9 cellular contexts compared by ENCODE assay signal in the genomic region with DNA sequence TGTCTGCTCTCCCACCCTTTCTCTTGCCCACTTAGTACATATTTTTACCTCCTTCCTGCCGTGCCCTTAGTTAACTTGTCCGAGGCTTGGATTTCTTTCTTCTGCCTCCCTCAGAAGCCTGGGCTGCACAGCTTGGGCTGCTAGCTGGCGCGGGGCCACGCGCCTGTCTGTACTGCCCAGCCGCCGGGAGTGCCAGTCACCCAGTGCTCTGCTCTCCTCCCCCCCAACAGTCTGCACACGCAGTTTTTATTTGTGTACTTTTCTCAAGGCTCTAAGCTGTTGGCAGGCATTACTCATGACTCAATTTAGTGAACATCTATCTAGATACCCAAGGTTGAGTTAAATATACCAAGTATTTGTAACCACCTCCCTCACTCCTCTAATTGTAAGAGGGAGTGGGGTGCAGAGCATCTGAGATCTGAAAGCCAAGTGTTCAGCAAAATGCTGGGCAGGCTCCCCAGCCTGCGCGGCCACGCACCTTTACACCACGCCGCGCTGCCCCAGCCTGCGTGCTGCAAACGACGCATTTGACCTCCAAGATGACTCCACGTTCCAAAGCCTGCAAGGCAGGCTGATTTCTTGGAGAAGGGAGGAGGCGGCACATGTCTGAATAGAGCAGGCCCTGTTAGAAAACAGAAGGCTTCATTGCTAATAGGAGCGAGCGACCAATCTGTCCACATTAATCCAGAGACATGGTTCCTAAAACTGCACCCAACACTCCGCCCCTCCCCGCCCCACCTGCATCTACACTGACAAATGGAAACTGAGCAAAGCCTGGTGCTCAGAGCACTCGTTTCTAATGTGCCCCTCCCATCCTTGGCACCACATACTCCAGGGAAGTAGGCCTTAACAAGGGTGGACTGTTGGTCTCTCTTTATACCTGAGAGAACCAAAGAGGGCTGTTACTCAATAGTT. TPM values are rescaled to one million over a fixed set of nuclear protein-coding genes. Genes with fewer than 3 reads are reported as not detected.
DNase-seq lines count a peak whose midpoint lies in the region; ATAC-seq and TF ChIP-seq lines count a peak whose summit lies in the region.
"Had no signal": no experiment of that assay in that cellular context is flagged by ENCODE, and none has a peak within 500 bp of the region (broad histone marks: within the 10 kb centered on the region; RNA-seq: fewer than 3 reads in every experiment).

No MANE protein-coding gene starts in this region.

- peaks cover 0 to 48% (median 6%) of the 10 kb centered on the region in 3 donors for H3K36me3 Mint-ChIP-seq in CD8-positive, alpha-beta memory T cell
- peaks cover 3% of the 10 kb centered on the region for H3K36me3 Mint-ChIP-seq in activated naive CD8-positive, alpha-beta T cell treated with anti-CD3 and anti-CD28 coated beads, Interleukin-2, amount 50 U/mL, for 24 hours (ENCODE audit: low read depth)

- no peak overlapping the region for H3K4me3 Mint-ChIP-seq in CD8-positive, alpha-beta memory T cell
- no peak overlapping the region for H3K4me3 Mint-ChIP-seq in activated naive CD8-positive, alpha-beta T cell treated with anti-CD3 and anti-CD28 coated beads, Interleukin-2, amount 50 U/mL, for 24 hours

- no peaks in the 10 kb centered on the region for H3F3A ChIP-seq in PC-3 (ENCODE audit: low read length, unreplicated experiment)

- DNase-seq in EH (ENCODE audit: low read depth) (peak; percentile 78), PC-3 (peak; percentile 90), fibroblast of the aortic adventitia (ENCODE audit: low read depth) (peak; percentile 65), KG1 (lab: John Stamatoyannopoulos, UW) (no peak)
- DNase-seq in CD8-positive, alpha-beta memory T cell = no peak
- no peak for DNase-seq in activated naive CD8-positive, alpha-beta T cell treated with anti-CD3 and anti-CD28 coated beads, Interleukin-2, amount 50 U/mL, for 24 hours
- DNase-seq: WERI-Rb-1 had no signal

- H3K4me3 ChIP-seq in PC-3 (ENCODE audit: low read length) (peak overlapping the region; percentile 19; the same call in 1 of the 2 replicates), fibroblast of the aortic adventitia (ENCODE audit: low read depth, low read length) (no peak overlapping the region), parathyroid adenoma (ENCODE audit: low read depth, low read length) (no peak overlapping the region)
- H3K4me3 ChIP-seq in CD8-positive, alpha-beta memory T cell (ENCODE audit: low read length) = no peak overlapping the region

- H2AFZ ChIP-seq in PC-3 (ENCODE audit: low read length) (peak overlapping the region; percentile 31; the same call in 1 of the 2 replicates), parathyroid adenoma (peak overlapping the region; percentile 34)

- no peaks in the 10 kb centered on the region for H3K27me3 ChIP-seq in PC-3 (ENCODE audit: low read length)
- no peaks in the 10 kb centered on the region for H3K27me3 ChIP-seq in parathyroid adenoma (ENCODE audit: control insufficient read depth, insufficient read depth, low read length)
- H3K27me3 ChIP-seq in CD8-positive, alpha-beta memory T cell (ENCODE audit: insufficient read depth, low read length, poor library complexity, severe bottlenecking) = no peaks in the 10 kb centered on the region

- H3K27ac ChIP-seq in PC-3 (ENCODE audit: low read length) = peak overlapping the region; percentile 52
- peak overlapping the region; percentile 31 for H3K27ac ChIP-seq in parathyroid adenoma
- no peak overlapping the region for H3K27ac ChIP-seq in CD8-positive, alpha-beta memory T cell (ENCODE audit: low read depth, low read length)
- H3K27ac ChIP-seq: WERI-Rb-1 had no signal

- H3K27me3 Mint-ChIP-seq in CD8-positive, alpha-beta memory T cell = no peaks in the 10 kb centered on the region
- no peaks in the 10 kb centered on the region for H3K27me3 Mint-ChIP-seq in activated naive CD8-positive, alpha-beta T cell treated with anti-CD3 and anti-CD28 coated beads, Interleukin-2, amount 50 U/mL, for 24 hours

- ATAC-seq in PC-3 (peak; percentile 91), GM21737 (IDR thresholded peaks at IDR 0.05; ENCODE audit: unreplicated experiment) (no peak)
- ATAC-seq in activated naive CD8-positive, alpha-beta T cell treated with anti-CD3 and anti-CD28 coated beads, Interleukin-2, amount 50 U/mL, for 24 hours = no peak

- H3K27ac Mint-ChIP-seq in CD8-positive, alpha-beta memory T cell = peak overlapping the region in 1 of 8 donors; percentile 8
- no peak overlapping the region for H3K27ac Mint-ChIP-seq in activated naive CD8-positive, alpha-beta T cell treated with anti-CD3 and anti-CD28 coated beads, Interleukin-2, amount 50 U/mL, for 24 hours

- POLR2A ChIA-PET in PC-3 (lab: Charles Lee; ENCODE audit: unreplicated experiment) = no interaction called here
- POLR2A ChIA-PET in CD8-positive, alpha-beta memory T cell (lab: Charles Lee) = no interaction called here

- H3K4me2 ChIP-seq in PC-3 (ENCODE audit: low read length) (peak overlapping the region; percentile 62), parathyroid adenoma (ENCODE audit: low read length) (no peak overlapping the region)

- H3K4me1 ChIP-seq in PC-3 (ENCODE audit: insufficient read depth, low read length) (peaks cover 21% of the 10 kb centered on the region), parathyroid adenoma (peaks cover 23% of the 10 kb centered on the region)
- peaks cover 6% of the 10 kb centered on the region for H3K4me1 ChIP-seq in CD8-positive, alpha-beta memory T cell (ENCODE audit: insufficient read depth, low read length)

- H3K9me3 ChIP-seq in PC-3 (ENCODE audit: low read length) = no peaks in the 10 kb centered on the region
- H3K9me3 ChIP-seq in parathyroid adenoma (ENCODE audit: control insufficient read depth, low read length) = no peaks in the 10 kb centered on the region
- H3K9me3 ChIP-seq in CD8-positive, alpha-beta memory T cell (ENCODE audit: low read length) = no peaks in the 10 kb centered on the region

- no peaks in the 10 kb centered on the region for H4K20me1 ChIP-seq in PC-3 (ENCODE audit: low read length)

- no peaks in the 10 kb centered on the region for H3K9me2 ChIP-seq in PC-3 (replicated peaks; ENCODE audit: low read length)

- peaks cover 4 to 6% (median 5%) of the 10 kb centered on the region in 3 donors for H3K4me1 Mint-ChIP-seq in CD8-positive, alpha-beta memory T cell
- H3K4me1 Mint-ChIP-seq in activated naive CD8-positive, alpha-beta T cell treated with anti-CD3 and anti-CD28 coated beads, Interleukin-2, amount 50 U/mL, for 24 hours = peaks cover 7% of the 10 kb centered on the region

- H3K79me2 ChIP-seq in PC-3 (ENCODE audit: low read length) (no peaks in the 10 kb centered on the region), parathyroid adenoma (no peaks in the 10 kb centered on the region)

- TF ChIP-seq CTCF in PC-3 (conservative IDR thresholded peaks at IDR 0.05; ENCODE audit: low read depth, low read length) (no peak), fibroblast of the aortic adventitia (IDR thresholded peaks at IDR 0.05; ENCODE audit: insufficient read depth, low read length) (no peak), parathyroid adenoma (IDR thresholded peaks at IDR 0.05) (no peak)

- H3K9ac ChIP-seq in PC-3 (ENCODE audit: low read length) (no peak overlapping the region), parathyroid adenoma (no peak overlapping the region)

- BruUV-seq in PC-3 (replicated peaks; lab: Mats Ljungman, UMichigan) = no TSS peak

- intact Hi-C loops in PC-3 (cut with micrococcal nuclease) = loop anchor here (1.0 to 10.0 kb wide), 3 partner anchors 140 to 304 kb away; no protein-coding TSS in a partner anchor

- H3K9me3 Mint-ChIP-seq in CD8-positive, alpha-beta memory T cell = no peaks in the 10 kb centered on the region
- no peaks in the 10 kb centered on the region for H3K9me3 Mint-ChIP-seq in activated naive CD8-positive, alpha-beta T cell treated with anti-CD3 and anti-CD28 coated beads, Interleukin-2, amount 50 U/mL, for 24 hours

- H3K36me3 ChIP-seq in PC-3 (ENCODE audit: low read depth, low read length) (no peaks in the 10 kb centered on the region), parathyroid adenoma (ENCODE audit: control insufficient read depth, insufficient read depth, low read length) (no peaks in the 10 kb centered on the region)
- H3K36me3 ChIP-seq in CD8-positive, alpha-beta memory T cell (ENCODE audit: insufficient read depth, low read length) = peaks cover 5% of the 10 kb centered on the region

- CTCF ChIA-PET in PC-3 (lab: Charles Lee) = interaction anchor here (0.5 to 0.7 kb wide), 3 partner anchors 206 to 285 kb away, joined by 3 to 4 read pairs (median 4); no protein-coding TSS in a partner anchor
- CTCF ChIA-PET in CD8-positive, alpha-beta memory T cell (lab: Charles Lee) = no interaction called here

RNA-seq across cellular contexts. Expression of gene CACNA2D4, which starts 18.2 kb away (rescaled TPM):
- not detected in 2 replicates for total RNA-seq in PC-3 (2014; rRNA removed)
- 0.08 and 0.27 TPM in 2 replicates for total RNA-seq in fibroblast of the aortic adventitia (ENCODE audit: low replicate concordance)
- 1 to 10 TPM; 5.7 to 6.5 TPM for total RNA-seq in CD8-positive, alpha-beta memory T cell
- polyA plus RNA-seq in CD8-positive, alpha-beta memory T cell = 7.6 TPM

Comparison
In these comparisons a context has a peak if more than half of its experiments do, and no peak if none do; other contexts are left out.
1. DNase-seq: peak in EH (single experiment), PC-3 (single experiment) and fibroblast of the aortic adventitia (single experiment); none in CD8-positive, alpha-beta memory T cell (0 of 5), KG1 (single experiment) and activated naive CD8-positive, alpha-beta T cell treated with anti-CD3 and anti-CD28 coated beads, Interleukin-2, amount 50 U/mL, for 24 hours (single experiment).